In genomic region chr1:36179220-36179600, GRCh38 we compare ENCODE assay signal across 1 cellular context.
TF ChIP-seq lines count a peak whose summit lies in the region.

No MANE protein-coding gene starts in this region.

TF ChIP-seq in H1, 55 proteins besides CTCF, POLR2A, EP300 and RAD21:
- 0 out of 2 replicates have a peak, but pooled peaks have one; percentile 39 for TF ChIP-seq SP1 (IDR thresholded peaks at IDR 0.05; ENCODE audit: low read depth, low read length)
- no peak for TF ChIP-seq POLR2AphosphoS5 (IDR thresholded peaks at IDR 0.05; ENCODE audit: low read depth, low read length)
